In genomic region chr2:130368786-130369185, GRCh38 we compare ENCODE assay signal across 24 cellular contexts.
"Had no signal": no experiment of that assay in that cellular context is flagged by ENCODE, and none has a peak within 500 bp of the region (broad histone marks: within the 10 kb centered on the region; RNA-seq: fewer than 3 reads in every experiment).

No MANE protein-coding gene starts in this region.

- H3K9me3 ChIP-seq: esophagus muscularis mucosa, gastrocnemius medialis, left ventricle myocardium inferior, lower lobe of right lung, prostate gland, right lobe of liver, thoracic aorta, transverse colon had no signal

- H3K4me1 ChIP-seq: prostate gland, right lobe of liver had no signal

- H3K79me2 ChIP-seq: parathyroid adenoma had no signal

- H3K36me3 ChIP-seq: gastrocnemius medialis, left ventricle myocardium inferior, lower lobe of right lung, prostate gland, transverse colon had no signal

- H3K27ac ChIP-seq: epithelial cell of prostate, esophagus muscularis mucosa, gastrocnemius medialis, left ventricle myocardium inferior, lower lobe of right lung, parathyroid adenoma, prostate gland, right lobe of liver, skin epidermis, thoracic aorta, transverse colon had no signal

- H2AFZ ChIP-seq: parathyroid adenoma had no signal

- H3K4me3 ChIP-seq: esophagus muscularis mucosa, gastrocnemius medialis, heart right ventricle, left ventricle myocardium inferior, lower lobe of right lung, prostate gland, right lobe of liver, skin epidermis, thoracic aorta, transverse colon had no signal

- FAIRE-seq: colon, keratinocyte had no signal

- DNase-seq: effector memory CD8-positive, alpha-beta T cell; gastrocnemius medialis; heart right ventricle; hypothalamus; left ventricle myocardium inferior; lower lobe of right lung; mesenchymal stem cell; midbrain; naive B cell; stimulated activated CD4-positive, alpha-beta T cell treated with anti-CD3 and anti-CD28 coated beads, Interleukin-2, amount 100 ng/mL, for 24 hours; stimulated activated CD4-positive, alpha-beta T cell treated with anti-CD3 and anti-CD28 coated beads, Interleukin-4, amount 100 ng/mL, for 4 hours; stimulated activated naive B cell treated with anti-CD40 and anti-IgM and Interleukin-4, amounts not matched to agents 10 μg/mL and 1 μg/mL and 100 μg/mL, for 72 hours; stimulated activated naive CD8-positive, alpha-beta T cell treated with anti-CD3 and anti-CD28 coated beads, Interleukin-15, amount 100 ng/mL, for 72 hours; substantia nigra; transverse colon had no signal

- ATAC-seq: effector memory CD8-positive, alpha-beta T cell; gastrocnemius medialis; heart right ventricle; lower lobe of right lung; right lobe of liver; stimulated activated naive B cell treated with anti-CD40 and anti-IgM and Interleukin-4, amounts not matched to agents 10 μg/mL and 1 μg/mL and 100 μg/mL, for 72 hours; stimulated activated naive CD8-positive, alpha-beta T cell treated with anti-CD3 and anti-CD28 coated beads, Interleukin-15, amount 100 ng/mL, for 72 hours had no signal

- H3K9ac ChIP-seq: parathyroid adenoma had no signal

- H3K27me3 ChIP-seq: esophagus muscularis mucosa, gastrocnemius medialis, heart right ventricle, right lobe of liver, transverse colon had no signal
